1 cellular context compared by ENCODE assay signal in genomic region chr12:57820119-57820518, GRCh38.
A peak's percentile ranks its signal among the peaks of the same experiment; 100 is the strongest.
TF ChIP-seq lines count a peak whose summit lies in the region.
"Not testable (repeated sequence)": the region's sequence is repeated elsewhere in the genome, so short reads cannot be mapped to it uniquely, and the experiment has no call there.

No MANE protein-coding gene starts in this region.

TF ChIP-seq in HepG2, 621 proteins besides CTCF, POLR2A, EP300 and RAD21:
- TF ChIP-seq HOXA5 (CRISPR knock-in tag; IDR thresholded peaks at IDR 0.05) = 0 out of 2 replicates have a peak, but pooled peaks have one; percentile 32
- peak; percentile 46; the same call in 1 of the 2 replicates for TF ChIP-seq ZBED4 (CRISPR knock-in tag; IDR thresholded peaks at IDR 0.05; ENCODE audit: borderline replicate concordance)
- TF ChIP-seq MYC (CRISPR knock-in tag; IDR thresholded peaks at IDR 0.05; ENCODE audit: borderline replicate concordance) = peak; percentile 28; the same call in 1 of the 2 replicates
- 0 out of 2 replicates have a peak, but pooled peaks have one; percentile 19 for TF ChIP-seq SP5 (CRISPR knock-in tag; IDR thresholded peaks at IDR 0.05; ENCODE audit: borderline replicate concordance, low read depth)
- peak; percentile 63; the same call in 1 of the 2 replicates for TF ChIP-seq RXRB (CRISPR knock-in tag; IDR thresholded peaks at IDR 0.05; ENCODE audit: borderline replicate concordance)
- peak; percentile 52; the same call in 1 of the 2 replicates for TF ChIP-seq ZNF503 (CRISPR knock-in tag; IDR thresholded peaks at IDR 0.05)
- TF ChIP-seq ZBTB7A (CRISPR knock-in tag; IDR thresholded peaks at IDR 0.05) = 0 out of 2 replicates have a peak, but pooled peaks have one; percentile 26
- TF ChIP-seq ZNF652 (CRISPR knock-in tag; IDR thresholded peaks at IDR 0.05; ENCODE audit: borderline replicate concordance, low read depth) = peak; percentile 27; the same call in 1 of the 2 replicates
- TF ChIP-seq FOXA3 (CRISPR knock-in tag; IDR thresholded peaks at IDR 0.05) = peak; percentile 77
- peak; percentile 58; the same call in 1 of the 2 replicates for TF ChIP-seq PHF21A (CRISPR knock-in tag; IDR thresholded peaks at IDR 0.05)
- peak; percentile 34; the same call in 1 of the 2 replicates for TF ChIP-seq FOXO1 (CRISPR knock-in tag; IDR thresholded peaks at IDR 0.05)
- peak; percentile 62 for TF ChIP-seq NR2F6 (IDR thresholded peaks at IDR 0.05)
- TF ChIP-seq NR2F6 (CRISPR knock-in tag; IDR thresholded peaks at IDR 0.05); LCORL (IDR thresholded peaks at IDR 0.05); SOX13 (IDR thresholded peaks at IDR 0.05): not testable (repeated sequence)
- 0 out of 2 replicates have a peak, but pooled peaks have one; percentile 17 for TF ChIP-seq HNF1B (CRISPR knock-in tag; IDR thresholded peaks at IDR 0.05)
- TF ChIP-seq GATAD2A (CRISPR knock-in tag; IDR thresholded peaks at IDR 0.05) = peak; percentile 35; the same call in 1 of the 2 replicates
- TF ChIP-seq LCORL (CRISPR knock-in tag; IDR thresholded peaks at IDR 0.05) = peak; percentile 69; the same call in 1 of the 2 replicates
- TF ChIP-seq ZNF362 (CRISPR knock-in tag; IDR thresholded peaks at IDR 0.05; ENCODE audit: borderline replicate concordance) = peak; percentile 63; the same call in 1 of the 2 replicates
- 0 out of 2 replicates have a peak, but pooled peaks have one; percentile 19 for TF ChIP-seq BCL6 (CRISPR knock-in tag; IDR thresholded peaks at IDR 0.05)
- peak; percentile 93 for TF ChIP-seq PPARG (CRISPR knock-in tag; conservative IDR thresholded peaks at IDR 0.05)
- TF ChIP-seq ZNF710 (CRISPR knock-in tag; IDR thresholded peaks at IDR 0.05; ENCODE audit: borderline replicate concordance) = peak; percentile 87; the same call in 1 of the 2 replicates
- TF ChIP-seq AHDC1 (CRISPR knock-in tag; IDR thresholded peaks at IDR 0.05; ENCODE audit: borderline replicate concordance) = peak; percentile 70; the same call in 1 of the 2 replicates
- TF ChIP-seq SOX13 (CRISPR knock-in tag; conservative IDR thresholded peaks at IDR 0.05 in 1 of 2, IDR thresholded peaks at IDR 0.05 in 1 of 2) = peak in 1 of 2 experiments; percentile 34; a peak in 1 of 4 replicates
- TF ChIP-seq MED1 (CRISPR knock-in tag; IDR thresholded peaks at IDR 0.05) = peak; percentile 46; the same call in 1 of the 2 replicates
- TF ChIP-seq HNF4A (CRISPR knock-in tag; IDR thresholded peaks at IDR 0.05) = peak; percentile 27; the same call in 1 of the 2 replicates
- peak; percentile 38; the same call in 1 of the 2 replicates for TF ChIP-seq ERF (CRISPR knock-in tag; IDR thresholded peaks at IDR 0.05)
- TF ChIP-seq FOXP4 (CRISPR knock-in tag; IDR thresholded peaks at IDR 0.05) = 0 out of 2 replicates have a peak, but pooled peaks have one; percentile 22
- TF ChIP-seq MAX (IDR thresholded peaks at IDR 0.05) = peak; percentile 17; the same call in 1 of the 2 replicates
- TF ChIP-seq PAXIP1 (CRISPR knock-in tag; conservative IDR thresholded peaks at IDR 0.05) = peak; percentile 77
- peak; percentile 46; the same call in 1 of the 2 replicates for TF ChIP-seq ZFX (CRISPR knock-in tag; IDR thresholded peaks at IDR 0.05; ENCODE audit: low read depth)
